Comparison of ENCODE assay signal across 10 cellular contexts in the genomic region with DNA sequence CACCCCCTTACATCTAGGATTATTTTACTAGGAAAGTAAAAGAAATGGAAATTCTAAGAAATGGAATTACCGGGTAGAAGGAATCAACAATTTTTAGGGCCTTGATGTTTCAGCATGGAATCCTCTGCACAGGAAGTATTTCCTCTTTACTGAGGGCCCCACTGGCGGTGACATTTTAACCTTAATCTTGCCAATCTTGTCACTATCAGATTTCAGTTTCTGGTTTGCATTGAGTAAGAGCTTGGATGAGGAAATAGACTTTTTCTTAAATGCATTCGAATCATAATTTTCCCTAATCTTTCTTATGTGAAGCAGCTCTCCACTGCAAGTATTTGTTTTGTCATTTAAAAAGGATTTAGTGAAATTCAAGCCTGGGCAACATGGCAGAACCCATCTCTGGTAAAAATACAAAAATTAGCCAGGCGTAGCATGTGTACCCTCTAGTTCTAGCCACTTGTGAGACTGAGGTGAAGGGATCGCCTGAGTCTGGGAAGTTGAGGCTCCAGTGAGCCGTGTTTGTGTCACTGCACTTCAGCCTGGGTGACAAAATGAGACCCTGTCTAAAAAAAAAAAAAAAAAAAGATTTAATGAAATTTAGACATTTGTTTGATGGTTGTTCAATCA.
DNase-seq lines count a peak whose midpoint lies in the region; ATAC-seq and TF ChIP-seq lines count a peak whose summit lies in the region.
"Had no signal": no experiment of that assay in that cellular context is flagged by ENCODE, and none has a peak within 500 bp of the region (broad histone marks: within the 10 kb centered on the region; RNA-seq: fewer than 3 reads in every experiment).

No MANE protein-coding gene starts in this region.

- H3K27ac ChIP-seq in subcutaneous abdominal adipose tissue (ENCODE audit: low read depth, low read length) = peak overlapping the region; percentile 37

- H3K4me3 ChIP-seq in choroid plexus epithelial cell (ENCODE audit: low read depth, low read length) = no peak overlapping the region
- H3K4me3 ChIP-seq in subcutaneous abdominal adipose tissue (ENCODE audit: low read depth in 1 of 5, low read length in 5 of 5) = no peak overlapping the region

- H3K4me1 ChIP-seq in subcutaneous abdominal adipose tissue (ENCODE audit: control insufficient read depth in 5 of 5, insufficient read depth in 5 of 5, low read length in 5 of 5) = peaks cover 14 to 39% (median 33%) of the 10 kb centered on the region in 5 donors

- TF ChIP-seq CTCF in choroid plexus epithelial cell (conservative IDR thresholded peaks at IDR 0.05; ENCODE audit: low read depth, low read length) = no peak

- H3K36me3 ChIP-seq in subcutaneous abdominal adipose tissue (ENCODE audit: control insufficient read depth in 5 of 5, insufficient read depth in 5 of 5, low read length in 5 of 5) = peaks cover 0 to 34% (median 20%) of the 10 kb centered on the region in 5 donors

- no peaks in the 10 kb centered on the region for H3K27me3 ChIP-seq in subcutaneous abdominal adipose tissue (ENCODE audit: control insufficient read depth in 5 of 5, insufficient read depth in 4 of 5, low read length in 5 of 5)

- ATAC-seq in HG02884 (IDR thresholded peaks at IDR 0.05; ENCODE audit: unreplicated experiment) = no peak
- ATAC-seq: stimulated activated memory B cell treated with anti-CD40 and anti-IgM and Interleukin-4, amounts not matched to agents 10 μg/mL and 1 μg/mL and 100 μg/mL, for 72 hours had no signal

- H3K9ac ChIP-seq in subcutaneous abdominal adipose tissue (ENCODE audit: low read length in 5 of 5) = peak overlapping the region in 1 of 5 donors; percentile 35

- no peaks in the 10 kb centered on the region for H3K9me3 ChIP-seq in subcutaneous abdominal adipose tissue (ENCODE audit: control insufficient read depth in 5 of 5, low read length in 5 of 5)

- peak; percentile 14 for DNase-seq in activated T-cell treated with anti-CD3 and anti-CD28 coated beads for 48 hours (ENCODE audit: low read depth)
- DNase-seq in activated T-cell treated with anti-CD3 and anti-CD28 coated beads, Interleukin-2, amount 50 U/mL, for 1 hour = no peak
- peak; percentile 90 for DNase-seq in OCI-M1 (lab: John Stamatoyannopoulos, UW)
- DNase-seq in choroid plexus epithelial cell (ENCODE audit: low read depth) = peak; percentile 55
- DNase-seq in NCI-H1694 treated with DMSO at 0.1 percent for 48 hours (lab: John Stamatoyannopoulos, UW) = no peak
- DNase-seq in anterior cingulate cortex (lab: John Stamatoyannopoulos, UW) = no peak
- DNase-seq: NCI-H1105 had no signal

Comparison
In these comparisons a context has a peak if more than half of its experiments do, and no peak if none do; other contexts are left out.
1. DNase-seq: peak in activated T-cell treated with anti-CD3 and anti-CD28 coated beads for 48 hours (single experiment), OCI-M1 (single experiment) and choroid plexus epithelial cell (single experiment); none in activated T-cell treated with anti-CD3 and anti-CD28 coated beads, Interleukin-2, amount 50 U/mL, for 1 hour (single experiment), NCI-H1694 treated with DMSO at 0.1 percent for 48 hours (single experiment) and anterior cingulate cortex (0 of 58).